In genomic region chr19:18919086-18919894, GRCh38 we compare ENCODE assay signal across 8 cellular contexts. TPM values are rescaled to one million over a fixed set of nuclear protein-coding genes. Genes with fewer than 3 reads are reported as not detected.
DNase-seq lines count a peak whose midpoint lies in the region; ATAC-seq and TF ChIP-seq lines count a peak whose summit lies in the region.

Gene COPE (minus strand): TSS chr19:18919387. CDS start chr19:18919348, 39 bp downstream.
Gene DDX49 (plus strand): TSS chr19:18919715. CDS start chr19:18919742, 27 bp downstream.

- peak; percentile 84 for TF ChIP-seq POLR2A in Raji (IDR thresholded peaks at IDR 0.05; ENCODE audit: insufficient read depth, low read depth, low read length)

- peaks cover 31 to 39% of the 10 kb centered on the region in 2 donors for H3K4me1 Mint-ChIP-seq in natural killer cell

- DNase-seq in EH (ENCODE audit: low read depth) (peak; percentile 100), H4 (ENCODE audit: low spot score) (peak; percentile 100), fibroblast of peridontal ligament (ENCODE audit: extremely low read depth) (peak; percentile 100), natural killer cell (peak; percentile 98)
- DNase-seq in activated T-helper 9 cell treated with anti-CD3 and anti-CD28 coated beads, Interleukin-2, amount 50 U/mL, for 16 hours (ENCODE audit: low read depth), result peak; percentile 97
- DNase-seq in stimulated activated naive CD4-positive, alpha-beta T cell treated with Interleukin-2 at 50 U/mL for 16 hours (lab: John Stamatoyannopoulos, UW), result peak; percentile 96

- TF ChIP-seq CTCF in Loucy (conservative IDR thresholded peaks at IDR 0.05; ENCODE audit: low read length) (no peak), natural killer cell (IDR thresholded peaks at IDR 0.05) (no peak)

- peak; percentile 90 to 98 (median 92) for ATAC-seq in natural killer cell

- H4K20me1 ChIP-seq in Loucy (ENCODE audit: insufficient read depth, low read length, poor library complexity, severe bottlenecking), result peaks cover 20% of the 10 kb centered on the region

- peak within 1 kb of the TSS; percentile 91 for H3K4me2 ChIP-seq in Loucy (ENCODE audit: low read depth, low read length, poor library complexity, severe bottlenecking)

- H3K79me2 ChIP-seq in Loucy (ENCODE audit: insufficient read depth, low read length), result peaks cover 68% of the 10 kb centered on the region

- H3K9me3 Mint-ChIP-seq in natural killer cell, result no peaks in the 10 kb centered on the region

- peaks cover 3% of the 10 kb centered on the region for H3K4me1 ChIP-seq in Loucy (ENCODE audit: insufficient read depth, low read length, poor library complexity, severe bottlenecking)

- H2AFZ ChIP-seq in Loucy (ENCODE audit: low read length), result peak within 1 kb of the TSS; percentile 75

- peak within 1 kb of the TSS; percentile 97 for H3K4me3 ChIP-seq in Loucy (ENCODE audit: low read length, poor library complexity, severe bottlenecking)

- no peaks in the 10 kb centered on the region for H3F3A ChIP-seq in Loucy (ENCODE audit: low read depth)

- H3K36me3 ChIP-seq in Loucy (ENCODE audit: insufficient read depth, low read length), result peaks cover 20% of the 10 kb centered on the region; the same call in 1 of the 2 replicates

- no peaks in the 10 kb centered on the region for H3K36me3 Mint-ChIP-seq in natural killer cell

- H3K27me3 ChIP-seq in Loucy (ENCODE audit: insufficient read depth, low read length, poor library complexity, severe bottlenecking), result no peaks in the 10 kb centered on the region

- no peaks in the 10 kb centered on the region for H3K9me3 ChIP-seq in Loucy (ENCODE audit: insufficient read depth, low read depth, low read length)

- H3K4me3 Mint-ChIP-seq in natural killer cell, result peak within 1 kb of the TSS; percentile 97

- H3K9ac ChIP-seq in Loucy (ENCODE audit: low read depth, low read length, poor library complexity, severe bottlenecking), result peak within 1 kb of the TSS; percentile 80

- H3K27ac Mint-ChIP-seq in natural killer cell, result peak within 1 kb of the TSS; percentile 90 to 95

- no peaks in the 10 kb centered on the region for H3K27me3 Mint-ChIP-seq in natural killer cell (ENCODE audit: low read depth in 2 of 2)

- intact Hi-C loops in natural killer cell (cut with micrococcal nuclease), result loop anchor here (1.0 to 2.0 kb wide), 3 partner anchors 114 to 330 kb away; partner anchors contain the start of genes ARMC6, REX1BD, SLC25A42 and SUGP2

- H3K9me2 ChIP-seq in Loucy (replicated peaks; ENCODE audit: low read depth, low read length), result no peaks in the 10 kb centered on the region

RNA-seq across cellular contexts. Expression of gene COPE, which starts in this region (rescaled TPM):
- total RNA-seq in H4 (2014; rRNA removed; shearing (Covaris generic)), result 386 and 421 TPM in 2 replicates
- total RNA-seq in natural killer cell, result 100 to 1,000 TPM; 204 to 228 (median 218) TPM

RNA-seq across cellular contexts. Expression of gene DDX49, which starts in this region (rescaled TPM):
- 68.6 and 70.9 TPM in 2 replicates for total RNA-seq in H4 (2014; rRNA removed; shearing (Covaris generic))
- 10 to 100 TPM; 59.3 to 66.9 (median 62.9) TPM for total RNA-seq in natural killer cell

Comparison
In these comparisons a context has a peak if more than half of its experiments do, and no peak if none do; other contexts are left out.
1. Peak in every context shown above with its lines: DNase-seq, ATAC-seq and H3K4me3 ChIP-seq.